Comparison of ENCODE assay signal across 15 cellular contexts in the genomic region with DNA sequence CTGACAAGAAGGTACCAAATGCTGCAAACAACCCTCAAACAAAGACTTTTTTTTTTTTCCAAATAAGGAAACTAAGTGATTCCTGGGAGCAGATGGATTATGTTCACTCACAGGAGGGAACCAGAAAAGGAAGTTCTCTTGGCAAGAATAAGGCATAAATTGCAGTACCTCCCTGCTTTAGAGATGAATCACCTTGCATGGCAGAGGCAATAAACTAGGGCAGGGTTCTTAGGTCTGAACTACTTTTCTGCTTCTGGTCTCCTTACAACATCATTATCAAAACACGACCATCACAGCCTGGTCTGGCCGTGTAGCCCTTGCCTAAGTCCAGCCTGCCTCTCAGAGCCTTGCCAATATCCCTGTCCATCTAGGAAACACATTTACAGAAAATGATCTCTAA. TPM values are rescaled to one million over a fixed set of nuclear protein-coding genes. Genes with fewer than 3 reads are reported as not detected.
DNase-seq lines count a peak whose midpoint lies in the region; ATAC-seq and TF ChIP-seq lines count a peak whose summit lies in the region.
"Had no signal": no experiment of that assay in that cellular context is flagged by ENCODE, and none has a peak within 500 bp of the region (broad histone marks: within the 10 kb centered on the region; RNA-seq: fewer than 3 reads in every experiment).

No MANE protein-coding gene starts in this region.

- no peaks in the 10 kb centered on the region for H3K27me3 Mint-ChIP-seq in naive thymus-derived CD4-positive, alpha-beta T cell
- H3K27me3 Mint-ChIP-seq in CD4-positive, alpha-beta memory T cell = peaks cover 0 to 2% of the 10 kb centered on the region in 2 donors

- no peaks in the 10 kb centered on the region for H3K4me1 ChIP-seq in naive thymus-derived CD4-positive, alpha-beta T cell (ENCODE audit: control insufficient read depth in 2 of 2, insufficient read depth in 2 of 2, low read length in 2 of 2)
- H3K4me1 ChIP-seq in CD4-positive, alpha-beta memory T cell (ENCODE audit: insufficient read depth, low read length) = no peaks in the 10 kb centered on the region
- H3K4me1 ChIP-seq: heart left ventricle had no signal

- no peak overlapping the region for H3K27ac Mint-ChIP-seq in naive thymus-derived CD4-positive, alpha-beta T cell
- H3K27ac Mint-ChIP-seq in CD4-positive, alpha-beta memory T cell = no peak overlapping the region
- H3K27ac Mint-ChIP-seq: activated T-cell treated with anti-CD3 and anti-CD28 coated beads, Interleukin-2, amount 50 U/mL, for 72 hours; mesothelial cell of epicardium; stimulated activated effector memory CD8-positive, alpha-beta T cell treated with anti-CD3 and anti-CD28 coated beads, Interleukin-12 subunit alpha, Interleukin-12 subunit beta, amount 100 ng/mL, for 72 hours had no signal

- no peaks in the 10 kb centered on the region for H3K9me3 ChIP-seq in naive thymus-derived CD4-positive, alpha-beta T cell (ENCODE audit: control insufficient read depth in 2 of 3, low read length in 3 of 3)
- H3K9me3 ChIP-seq in CD4-positive, alpha-beta memory T cell (ENCODE audit: control insufficient read depth in 1 of 2, low read length in 2 of 2) = no peaks in the 10 kb centered on the region
- H3K9me3 ChIP-seq: heart left ventricle had no signal

- intact Hi-C loops in naive thymus-derived CD4-positive, alpha-beta T cell (cut with micrococcal nuclease) = no loop called here
- intact Hi-C loops in CD4-positive, alpha-beta memory T cell (cut with micrococcal nuclease) = no loop called here

- H3K9me3 Mint-ChIP-seq in naive thymus-derived CD4-positive, alpha-beta T cell = no peaks in the 10 kb centered on the region
- H3K9me3 Mint-ChIP-seq in CD4-positive, alpha-beta memory T cell = no peaks in the 10 kb centered on the region
- H3K9me3 Mint-ChIP-seq: activated T-cell treated with anti-CD3 and anti-CD28 coated beads, Interleukin-2, amount 50 U/mL, for 72 hours; stimulated activated effector memory CD8-positive, alpha-beta T cell treated with anti-CD3 and anti-CD28 coated beads, Interleukin-12 subunit alpha, Interleukin-12 subunit beta, amount 100 ng/mL, for 72 hours had no signal

- H3K27ac ChIP-seq in naive thymus-derived CD4-positive, alpha-beta T cell (ENCODE audit: low read depth, low read length) = no peak overlapping the region
- H3K27ac ChIP-seq in CD4-positive, alpha-beta memory T cell (ENCODE audit: low read depth, low read length) = no peak overlapping the region
- H3K27ac ChIP-seq: heart left ventricle, WERI-Rb-1 had no signal

- peak; percentile 74 for ATAC-seq in esophagus mucosa
- peak; percentile 77 for ATAC-seq in omental fat pad (ENCODE audit: low FRiP score)
- no peak for ATAC-seq in naive thymus-derived CD4-positive, alpha-beta T cell
- ATAC-seq in HG03442 (IDR thresholded peaks at IDR 0.05; ENCODE audit: unreplicated experiment) = no peak
- ATAC-seq: activated T-cell treated with anti-CD3 and anti-CD28 coated beads, Interleukin-2, amount 50 U/mL, for 72 hours; stimulated activated effector memory CD8-positive, alpha-beta T cell treated with anti-CD3 and anti-CD28 coated beads, Interleukin-12 subunit alpha, Interleukin-12 subunit beta, amount 100 ng/mL, for 72 hours had no signal

- no peaks in the 10 kb centered on the region for H3K27me3 ChIP-seq in naive thymus-derived CD4-positive, alpha-beta T cell (ENCODE audit: control insufficient read depth in 2 of 2, insufficient read depth in 2 of 2, low read length in 2 of 2)
- H3K27me3 ChIP-seq in CD4-positive, alpha-beta memory T cell (ENCODE audit: insufficient read depth, low read length) = no peaks in the 10 kb centered on the region

- no peak overlapping the region for H3K4me3 ChIP-seq in AG10803 (ENCODE audit: low read length)
- H3K4me3 ChIP-seq in naive thymus-derived CD4-positive, alpha-beta T cell (ENCODE audit: low read length) = no peak overlapping the region
- no peak overlapping the region for H3K4me3 ChIP-seq in CD4-positive, alpha-beta memory T cell (ENCODE audit: low read length in 2 of 2)
- H3K4me3 ChIP-seq: heart left ventricle had no signal

- TF ChIP-seq CTCF in AG10803 (conservative IDR thresholded peaks at IDR 0.05; ENCODE audit: low read length) (no peak), omental fat pad (IDR thresholded peaks at IDR 0.05) (no peak)

- H3K4me3 Mint-ChIP-seq in naive thymus-derived CD4-positive, alpha-beta T cell = no peak overlapping the region
- H3K4me3 Mint-ChIP-seq in CD4-positive, alpha-beta memory T cell = no peak overlapping the region
- H3K4me3 Mint-ChIP-seq: activated T-cell treated with anti-CD3 and anti-CD28 coated beads, Interleukin-2, amount 50 U/mL, for 72 hours; mesothelial cell of epicardium; stimulated activated effector memory CD8-positive, alpha-beta T cell treated with anti-CD3 and anti-CD28 coated beads, Interleukin-12 subunit alpha, Interleukin-12 subunit beta, amount 100 ng/mL, for 72 hours had no signal

- DNase-seq in AG10803 (ENCODE audit: low read depth) (peak; percentile 89), NCI-H69 (lab: John Stamatoyannopoulos, UW) (peak; percentile 60), omental fat pad (ENCODE audit: low spot score) (no peak), HuH-7.5 (ENCODE audit: low spot score) (no peak)
- no peak for DNase-seq in naive thymus-derived CD4-positive, alpha-beta T cell
- no peak for DNase-seq in CD4-positive, alpha-beta memory T cell
- DNase-seq: activated T-cell treated with anti-CD3 and anti-CD28 coated beads, Interleukin-2, amount 50 U/mL, for 72 hours; heart left ventricle; NCI-H2107; stimulated activated CD4-positive, alpha-beta T cell treated with anti-CD3 and anti-CD28 coated beads, Interleukin-15, amount 100 ng/mL, for 24 hours; WERI-Rb-1 had no signal

- no peaks in the 10 kb centered on the region for H3K36me3 Mint-ChIP-seq in naive thymus-derived CD4-positive, alpha-beta T cell
- H3K36me3 Mint-ChIP-seq in CD4-positive, alpha-beta memory T cell = no peaks in the 10 kb centered on the region
- H3K36me3 Mint-ChIP-seq: mesothelial cell of epicardium; stimulated activated effector memory CD8-positive, alpha-beta T cell treated with anti-CD3 and anti-CD28 coated beads, Interleukin-12 subunit alpha, Interleukin-12 subunit beta, amount 100 ng/mL, for 72 hours had no signal

- H3K4me1 Mint-ChIP-seq in naive thymus-derived CD4-positive, alpha-beta T cell = no peaks in the 10 kb centered on the region
- no peaks in the 10 kb centered on the region for H3K4me1 Mint-ChIP-seq in CD4-positive, alpha-beta memory T cell
- H3K4me1 Mint-ChIP-seq: mesothelial cell of epicardium; stimulated activated effector memory CD8-positive, alpha-beta T cell treated with anti-CD3 and anti-CD28 coated beads, Interleukin-12 subunit alpha, Interleukin-12 subunit beta, amount 100 ng/mL, for 72 hours had no signal

- H3K36me3 ChIP-seq in naive thymus-derived CD4-positive, alpha-beta T cell (ENCODE audit: control insufficient read depth in 2 of 3, insufficient read depth in 3 of 3, low read length in 3 of 3) = no peaks in the 10 kb centered on the region
- H3K36me3 ChIP-seq in CD4-positive, alpha-beta memory T cell (ENCODE audit: insufficient read depth, low read length) = no peaks in the 10 kb centered on the region
- H3K36me3 ChIP-seq: heart left ventricle, WERI-Rb-1 had no signal

- POLR2A ChIA-PET in naive thymus-derived CD4-positive, alpha-beta T cell (lab: Charles Lee) = no interaction called here
- POLR2A ChIA-PET in CD4-positive, alpha-beta memory T cell (lab: Charles Lee; ENCODE audit: partially characterized antibody) = no interaction called here

- CTCF ChIA-PET in naive thymus-derived CD4-positive, alpha-beta T cell (lab: Charles Lee) = no interaction called here
- CTCF ChIA-PET in CD4-positive, alpha-beta memory T cell (lab: Charles Lee; ENCODE audit: partially characterized antibody) = no interaction called here

RNA-seq across cellular contexts. Expression of a gene that starts 6.3 kb away (rescaled TPM):
- not detected for total RNA-seq in esophagus mucosa
- not detected for total RNA-seq in omental fat pad
- total RNA-seq in naive thymus-derived CD4-positive, alpha-beta T cell = not detected
- polyA plus RNA-seq in naive thymus-derived CD4-positive, alpha-beta T cell = not detected
- total RNA-seq in CD4-positive, alpha-beta memory T cell = not detected
- polyA plus RNA-seq in CD4-positive, alpha-beta memory T cell = under 1 TPM in 1 of 2 donors, not detected in 1; 0.39 TPM
- total RNA-seq: heart left ventricle had no signal

RNA-seq across cellular contexts. Expression of a gene that starts 30.5 kb away (rescaled TPM):
- 166 TPM for total RNA-seq in esophagus mucosa
- 100 to 1,000 TPM; 173 to 373 (median 272) TPM for total RNA-seq in omental fat pad
- 100 to 1,000 TPM; 103 to 177 (median 143) TPM for total RNA-seq in naive thymus-derived CD4-positive, alpha-beta T cell
- polyA plus RNA-seq in naive thymus-derived CD4-positive, alpha-beta T cell = 10 to 100 TPM; 86.8 to 90.3 TPM
- 100 to 1,000 TPM; 105 to 110 TPM for total RNA-seq in CD4-positive, alpha-beta memory T cell
- polyA plus RNA-seq in CD4-positive, alpha-beta memory T cell = 10 to 100 TPM; 78.7 to 79.9 TPM

RNA-seq across cellular contexts. Expression of a gene that starts 59.7 kb away (rescaled TPM):
- total RNA-seq in esophagus mucosa (0.04 TPM), omental fat pad (10 to 100 TPM in 1 of 4 donors, 1 to 10 TPM in 1, under 1 TPM in 2; 0.38 to 18.8 (median 1.4) TPM)
- total RNA-seq in naive thymus-derived CD4-positive, alpha-beta T cell = not detected
- not detected for polyA plus RNA-seq in naive thymus-derived CD4-positive, alpha-beta T cell
- total RNA-seq in CD4-positive, alpha-beta memory T cell = not detected
- not detected for polyA plus RNA-seq in CD4-positive, alpha-beta memory T cell
- total RNA-seq: activated T-cell treated with anti-CD3 and anti-CD28 coated beads, Interleukin-2, amount 50 U/mL, for 72 hours had no signal

Comparison
In these comparisons a context has a peak if more than half of its experiments do, and no peak if none do; other contexts are left out.
1. DNase-seq: peak in AG10803 (single experiment) and NCI-H69 (single experiment); none in omental fat pad (single experiment), HuH-7.5 (single experiment), naive thymus-derived CD4-positive, alpha-beta T cell (0 of 9) and CD4-positive, alpha-beta memory T cell (0 of 5).
2. ATAC-seq: peak in esophagus mucosa (single experiment) and omental fat pad (single experiment); none in naive thymus-derived CD4-positive, alpha-beta T cell (single experiment) and HG03442 (single experiment).